ENCODE assay signal across 9 cellular contexts in the genomic region with DNA sequence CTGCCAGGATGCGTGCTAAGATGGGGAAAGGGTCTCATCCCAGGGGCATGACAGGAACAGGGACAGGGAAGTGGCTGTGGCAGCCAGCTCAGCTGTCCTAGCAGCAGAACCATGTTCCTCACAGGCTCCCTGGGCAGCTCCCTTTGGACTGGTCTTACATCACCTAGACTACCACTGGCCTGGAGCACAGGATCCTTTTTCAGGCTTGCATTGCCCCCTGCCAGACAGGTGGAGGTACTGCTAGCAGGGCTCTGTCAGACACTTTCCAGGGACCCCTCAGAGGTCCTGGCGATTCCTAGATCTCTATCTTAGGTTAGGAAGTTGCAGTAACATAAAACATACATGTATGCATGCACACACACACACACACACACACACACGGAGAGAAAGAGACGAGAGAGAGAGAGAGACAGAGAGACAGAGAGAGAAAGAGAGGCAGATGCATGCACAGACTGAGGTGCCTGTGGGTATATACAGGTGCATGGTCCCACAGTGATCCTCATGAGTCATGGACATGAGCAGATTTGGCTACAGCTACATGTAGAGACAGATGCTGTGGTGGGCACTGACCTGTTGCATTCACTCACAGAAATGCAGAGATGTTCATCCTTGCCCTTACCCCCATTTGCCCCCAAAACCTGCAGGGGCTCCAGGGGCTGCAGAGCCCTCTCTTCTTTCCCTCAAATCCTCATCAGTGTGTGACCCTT.
DNase-seq lines count a peak whose midpoint lies in the region; ATAC-seq and TF ChIP-seq lines count a peak whose summit lies in the region.
"Had no signal": no experiment of that assay in that cellular context is flagged by ENCODE, and none has a peak within 500 bp of the region (broad histone marks: within the 10 kb centered on the region; RNA-seq: fewer than 3 reads in every experiment).

No MANE protein-coding gene starts in this region.

- H3K27me3 ChIP-seq in dorsolateral prefrontal cortex: peaks cover 0 to 74% (median 6%) of the 10 kb centered on the region in 45 donors

- peak; percentile 56 for ATAC-seq in GM19438 (IDR thresholded peaks at IDR 0.05; ENCODE audit: low read depth, unreplicated experiment)
- ATAC-seq in GM19455 (IDR thresholded peaks at IDR 0.05; ENCODE audit: unreplicated experiment): no peak
- ATAC-seq: naive thymus-derived CD4-positive, alpha-beta T cell had no signal

- intact Hi-C loops in dorsolateral prefrontal cortex (cut with DNase I): loop anchor here in 1 of 2 donors (10.0 kb wide), 2 partner anchors 196 to 526 kb away; no protein-coding TSS in a partner anchor

- H3K27me3 Mint-ChIP-seq in nephron (ENCODE audit: low read depth): no peaks in the 10 kb centered on the region
- H3K27me3 Mint-ChIP-seq: naive thymus-derived CD4-positive, alpha-beta T cell had no signal

- peaks cover 12% of the 10 kb centered on the region for H3K4me1 Mint-ChIP-seq in nephron
- H3K4me1 Mint-ChIP-seq: naive thymus-derived CD4-positive, alpha-beta T cell had no signal

- H3K27ac ChIP-seq in dorsolateral prefrontal cortex: no peak overlapping the region

- H3K27ac Mint-ChIP-seq in nephron: no peak overlapping the region
- H3K27ac Mint-ChIP-seq: naive thymus-derived CD4-positive, alpha-beta T cell had no signal

- no peak overlapping the region for H3K4me3 ChIP-seq in dorsolateral prefrontal cortex

- TF ChIP-seq CTCF in dorsolateral prefrontal cortex (IDR thresholded peaks at IDR 0.05 in 54 of 56, conservative IDR thresholded peaks at IDR 0.05 in 2 of 56; ENCODE audit: low read depth in 1 of 56, partially characterized antibody in 56 of 56) (peak in 31 of 56 donors; percentile 9 to 52 (median 25)), nephron (IDR thresholded peaks at IDR 0.05; ENCODE audit: unreplicated experiment in 3 of 3) (peak; percentile 44 to 60 (median 47))

- peaks cover 2% of the 10 kb centered on the region for H3K9me3 Mint-ChIP-seq in nephron
- H3K9me3 Mint-ChIP-seq: naive thymus-derived CD4-positive, alpha-beta T cell had no signal

- H3K36me3 Mint-ChIP-seq in nephron (ENCODE audit: low read depth): peaks cover 26% of the 10 kb centered on the region

- DNase-seq in Daoy (ENCODE audit: low read depth): peak; percentile 25
- peak; percentile 44 for DNase-seq in NCI-H460 (ENCODE audit: extremely low read depth, low read depth)
- no peak for DNase-seq in dorsolateral prefrontal cortex
- DNase-seq in activated gamma-delta T cell treated with Interleukin-2 at 50 U/mL for 16 hours: no peak
- no peak for DNase-seq in cerebellum (ENCODE audit: low spot score)

- H3K4me3 Mint-ChIP-seq in nephron: no peak overlapping the region
- H3K4me3 Mint-ChIP-seq: naive thymus-derived CD4-positive, alpha-beta T cell had no signal

Comparison
In these comparisons a context has a peak if more than half of its experiments do, and no peak if none do; other contexts are left out.
1. DNase-seq: peak in Daoy (single experiment) and NCI-H460 (single experiment); none in dorsolateral prefrontal cortex (0 of 10), activated gamma-delta T cell treated with Interleukin-2 at 50 U/mL for 16 hours (single experiment) and cerebellum (single experiment).